Comparison of ENCODE assay signal across 2 cellular contexts in genomic region chr17:38740016-38740415, GRCh38.
TF ChIP-seq lines count a peak whose summit lies in the region.

No MANE protein-coding gene starts in this region.

TF ChIP-seq in IMR-90, 13 proteins besides CTCF, POLR2A, EP300 and RAD21:
- TF ChIP-seq, protein P1, sequence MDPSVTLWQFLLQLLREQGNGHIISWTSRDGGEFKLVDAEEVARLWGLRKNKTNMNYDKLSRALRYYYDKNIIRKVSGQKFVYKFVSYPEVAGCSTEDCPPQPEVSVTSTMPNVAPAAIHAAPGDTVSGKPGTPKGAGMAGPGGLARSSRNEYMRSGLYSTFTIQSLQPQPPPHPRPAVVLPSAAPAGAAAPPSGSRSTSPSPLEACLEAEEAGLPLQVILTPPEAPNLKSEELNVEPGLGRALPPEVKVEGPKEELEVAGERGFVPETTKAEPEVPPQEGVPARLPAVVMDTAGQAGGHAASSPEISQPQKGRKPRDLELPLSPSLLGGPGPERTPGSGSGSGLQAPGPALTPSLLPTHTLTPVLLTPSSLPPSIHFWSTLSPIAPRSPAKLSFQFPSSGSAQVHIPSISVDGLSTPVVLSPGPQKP (IDR thresholded peaks at IDR 0.05; ENCODE audit: borderline replicate concordance, low read depth, low read length): no peak
- TF ChIP-seq MXI1 (IDR thresholded peaks at IDR 0.05; ENCODE audit: borderline replicate concordance, low read depth, low read length): no peak
TF ChIP-seq in IMR-90: peak in this region for 0.

TF ChIP-seq in H1, 55 proteins besides CTCF, POLR2A, EP300 and RAD21:
- TF ChIP-seq RBBP5 (IDR thresholded peaks at IDR 0.05; ENCODE audit: borderline replicate concordance, low read depth, low read length) (no peak), CBX5 (IDR thresholded peaks at IDR 0.05; ENCODE audit: low read depth, low read length) (no peak), ZNF274 (IDR thresholded peaks at IDR 0.05; ENCODE audit: borderline replicate concordance, extremely low read depth, low read length) (no peak), TAF1 (IDR thresholded peaks at IDR 0.05; ENCODE audit: low read depth, low read length) (no peak), NANOG (IDR thresholded peaks at IDR 0.05; ENCODE audit: insufficient read depth, low read depth, low read length, poor library complexity, severe bottlenecking) (no peak), SRF (IDR thresholded peaks at IDR 0.05; ENCODE audit: low read depth, low read length) (no peak), SP1 (IDR thresholded peaks at IDR 0.05; ENCODE audit: low read depth, low read length) (no peak), BCL11A (IDR thresholded peaks at IDR 0.05; ENCODE audit: low read depth in 2 of 2, low read length in 2 of 2) (no peak), SIN3A (conservative IDR thresholded peaks at IDR 0.05 in 1 of 2, IDR thresholded peaks at IDR 0.05 in 1 of 2; ENCODE audit: low read depth in 1 of 2, low read length in 2 of 2) (no peak), SUZ12 (IDR thresholded peaks at IDR 0.05; ENCODE audit: low read length) (no peak)
- TF ChIP-seq, protein P2, sequence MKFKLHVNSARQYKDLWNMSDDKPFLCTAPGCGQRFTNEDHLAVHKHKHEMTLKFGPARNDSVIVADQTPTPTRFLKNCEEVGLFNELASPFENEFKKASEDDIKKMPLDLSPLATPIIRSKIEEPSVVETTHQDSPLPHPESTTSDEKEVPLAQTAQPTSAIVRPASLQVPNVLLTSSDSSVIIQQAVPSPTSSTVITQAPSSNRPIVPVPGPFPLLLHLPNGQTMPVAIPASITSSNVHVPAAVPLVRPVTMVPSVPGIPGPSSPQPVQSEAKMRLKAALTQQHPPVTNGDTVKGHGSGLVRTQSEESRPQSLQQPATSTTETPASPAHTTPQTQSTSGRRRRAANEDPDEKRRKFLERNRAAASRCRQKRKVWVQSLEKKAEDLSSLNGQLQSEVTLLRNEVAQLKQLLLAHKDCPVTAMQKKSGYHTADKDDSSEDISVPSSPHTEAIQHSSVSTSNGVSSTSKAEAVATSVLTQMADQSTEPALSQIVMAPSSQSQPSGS (IDR thresholded peaks at IDR 0.05; ENCODE audit: low read length): no peak
